In the genomic region with DNA sequence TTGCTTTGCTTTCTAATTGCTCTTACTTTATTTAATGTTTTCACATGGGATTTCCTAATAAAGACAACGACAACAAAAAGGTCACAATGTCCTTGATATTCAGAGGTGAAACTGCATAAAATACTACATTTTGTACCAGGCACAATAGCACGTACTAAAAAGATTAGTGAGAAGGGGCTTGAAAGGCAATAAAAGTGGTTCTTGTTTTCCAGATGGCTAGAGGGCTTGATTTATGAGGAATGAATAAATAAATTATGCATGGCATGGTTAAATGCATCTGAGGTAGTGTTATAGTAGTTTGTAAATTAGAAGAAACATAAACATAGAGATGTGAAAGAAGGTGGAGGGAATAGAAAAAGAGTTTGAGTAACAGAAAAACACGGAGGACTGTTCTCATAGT, we compare ENCODE assay signal across 9 cellular contexts.
"Had no signal": no experiment of that assay in that cellular context is flagged by ENCODE, and none has a peak within 500 bp of the region (broad histone marks: within the 10 kb centered on the region; RNA-seq: fewer than 3 reads in every experiment).

No MANE protein-coding gene starts in this region.

- H3K4me2 ChIP-seq: GM23338 had no signal

- FAIRE-seq: H1, H54, HTR-8/SVneo, K562 had no signal

- H3K9me3 Mint-ChIP-seq: GM23338, HFFc6 had no signal

- H3K27ac Mint-ChIP-seq: GM23338, H9, HFFc6 had no signal

- H3K4me3 ChIP-seq: GM23338, K562 had no signal

- DNase-seq: H9, HCEC 1CT, HFFc6, IMR-90 had no signal

- ATAC-seq: GM23338, K562 had no signal

- H3K4me3 Mint-ChIP-seq: GM23338, H9, HFFc6 had no signal

- H2AFZ ChIP-seq: GM23338 had no signal
